In the genomic region with DNA sequence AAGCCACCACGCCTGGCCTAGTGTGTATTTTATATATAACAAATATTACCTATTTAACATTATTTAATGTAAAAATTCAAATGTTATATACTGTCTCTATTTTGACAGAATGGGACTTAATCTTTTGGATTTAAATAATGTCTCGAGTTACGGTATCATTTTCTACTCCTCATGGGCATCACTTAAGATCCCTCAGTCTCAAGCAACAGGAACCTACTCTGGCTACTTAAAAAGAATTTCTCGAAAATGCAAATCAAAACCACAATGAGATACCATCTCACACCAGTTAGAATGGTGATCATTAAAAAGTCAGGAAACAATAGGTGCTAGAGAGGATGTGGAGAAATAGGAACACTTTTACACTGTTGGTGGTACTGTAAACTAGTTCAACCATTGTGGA, we compare ENCODE assay signal across 12 cellular contexts. TPM values are rescaled to one million over a fixed set of nuclear protein-coding genes. Genes with fewer than 3 reads are reported as not detected.
"Had no signal": no experiment of that assay in that cellular context is flagged by ENCODE, and none has a peak within 500 bp of the region (broad histone marks: within the 10 kb centered on the region; RNA-seq: fewer than 3 reads in every experiment).

No MANE protein-coding gene starts in this region.

RNA-seq across cellular contexts. Expression of gene KPNA7, which starts 44.2 kb away (rescaled TPM):
- total RNA-seq: kidney; left cardiac atrium; left ventricle myocardium inferior; left ventricle myocardium superior; lung microvascular endothelial cell; mesenteric fat pad; mesothelial cell of epicardium; mononuclear cell; myocyte; naive thymus-derived CD4-positive, alpha-beta T cell had no signal
- polyA plus RNA-seq: immature natural killer cell; naive thymus-derived CD4-positive, alpha-beta T cell; naive thymus-derived CD8-positive, alpha-beta T cell had no signal
